ENCODE assay signal across 20 cellular contexts in the genomic region with DNA sequence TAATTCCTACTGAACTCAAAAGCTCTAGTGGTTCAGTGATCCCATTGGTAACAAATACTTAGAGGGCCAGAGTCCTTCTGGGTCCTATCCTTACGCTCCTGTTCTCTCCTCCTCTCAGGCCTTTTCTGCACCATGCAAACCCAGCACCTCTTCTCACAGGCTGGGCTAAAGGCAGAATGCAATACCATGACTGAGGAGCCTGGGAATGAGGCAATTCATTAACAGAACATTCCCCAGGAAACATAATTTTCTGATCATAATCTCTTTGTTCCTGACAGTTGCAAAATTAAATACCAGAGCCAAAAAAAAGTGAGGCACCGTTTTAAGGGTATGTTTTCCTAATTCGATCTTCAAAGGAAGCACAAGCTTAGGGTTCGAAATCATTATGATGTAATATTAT. TPM values are rescaled to one million over a fixed set of nuclear protein-coding genes. Genes with fewer than 3 reads are reported as not detected.
A peak's percentile ranks its signal among the peaks of the same experiment; 100 is the strongest.
DNase-seq lines count a peak whose midpoint lies in the region; ATAC-seq and TF ChIP-seq lines count a peak whose summit lies in the region.
"Had no signal": no experiment of that assay in that cellular context is flagged by ENCODE, and none has a peak within 500 bp of the region (broad histone marks: within the 10 kb centered on the region; RNA-seq: fewer than 3 reads in every experiment).

No MANE protein-coding gene starts in this region.

- TF ChIP-seq EP300 in sigmoid colon (IDR thresholded peaks at IDR 0.05): no peak

- DNase-seq in breast epithelium (ENCODE audit: low spot score in 2 of 2) (no peak), mammary epithelial cell (no peak), adipocyte (ENCODE audit: low read depth) (peak; percentile 80), right cardiac atrium (no peak), sigmoid colon (no peak), AG20443 (ENCODE audit: low spot score) (no peak), Calu3 (no peak)
- DNase-seq: CD8-positive, alpha-beta T cell; DMS79; HFFc6; NCI-H1092; NCI-H146; NCI-H2081; NCI-H82; PC-9 had no signal

- H3K27me3 Mint-ChIP-seq in Calu3 (ENCODE audit: unreplicated experiment): no peaks in the 10 kb centered on the region

- CTCF ChIA-PET in mammary epithelial cell (lab: Charles Lee; ENCODE audit: low non-redundant PET): no interaction called here
- CTCF ChIA-PET in Calu3 (lab: Charles Lee): no interaction called here

- no peak overlapping the region for H2AFZ ChIP-seq in mammary epithelial cell (ENCODE audit: low read depth, low read length)
- H2AFZ ChIP-seq: PC-9 had no signal

- no peak overlapping the region for H3K27ac Mint-ChIP-seq in Calu3 (ENCODE audit: unreplicated experiment)
- H3K27ac Mint-ChIP-seq: CD8-positive, alpha-beta T cell; HFFc6 had no signal

- TF ChIP-seq POLR2A in breast epithelium (IDR thresholded peaks at IDR 0.05) (no peak), sigmoid colon (IDR thresholded peaks at IDR 0.05) (no peak)

- in situ Hi-C loops in mammary epithelial cell (cut with MboI; ENCODE audit: low sequenced_read_pairs in 2 of 2): no loop called here

- no peaks in the 10 kb centered on the region for H3K27me3 ChIP-seq in breast epithelium
- no peaks in the 10 kb centered on the region for H3K27me3 ChIP-seq in mammary epithelial cell (ENCODE audit: insufficient read depth, low read length)
- H3K27me3 ChIP-seq in adipocyte (replicated peaks; ENCODE audit: control insufficient read depth, insufficient read depth, low read length): no peaks in the 10 kb centered on the region
- H3K27me3 ChIP-seq in right cardiac atrium (ENCODE audit: control insufficient read depth, insufficient read depth): no peaks in the 10 kb centered on the region
- no peaks in the 10 kb centered on the region for H3K27me3 ChIP-seq in sigmoid colon
- H3K27me3 ChIP-seq: BLaER1 had no signal

- BruUV-seq in mammary epithelial cell (replicated peaks; lab: Mats Ljungman, UMichigan) (no TSS peak), Calu3 (replicated peaks; lab: Mats Ljungman, UMichigan) (no TSS peak)

- H3K4me3 Mint-ChIP-seq in Calu3 (ENCODE audit: low read depth, unreplicated experiment): no peak overlapping the region
- H3K4me3 Mint-ChIP-seq: CD8-positive, alpha-beta T cell; HFFc6 had no signal

- no peaks in the 10 kb centered on the region for H3K79me2 ChIP-seq in mammary epithelial cell (ENCODE audit: insufficient read depth, low read length)

- WGBS in mammary epithelial cell (ENCODE audit: low coverage, missing lambda C conversion rate): 39% methylated on average over 4 of the region's 4 CpGs
- WGBS in right cardiac atrium: 52% methylated on average over 4 of the region's 4 CpGs
- 90 to 92% methylated on average over 4 of the region's 4 CpGs for WGBS in sigmoid colon, 2 donors

- peaks cover 11% of the 10 kb centered on the region for H3K4me1 Mint-ChIP-seq in Calu3 (ENCODE audit: low read depth, unreplicated experiment)

- H3K36me3 Mint-ChIP-seq in Calu3 (ENCODE audit: insufficient read depth, unreplicated experiment): peaks cover 5% of the 10 kb centered on the region
- H3K36me3 Mint-ChIP-seq: CD8-positive, alpha-beta T cell had no signal

- H3K4me2 ChIP-seq in mammary epithelial cell (ENCODE audit: insufficient read depth, low read depth, low read length): no peak overlapping the region
- H3K4me2 ChIP-seq: BLaER1, PC-9 had no signal

- intact Hi-C loops in breast epithelium (cut with DNase I; ENCODE audit: low total_unique reads) (no loop called here), mammary epithelial cell (cut with micrococcal nuclease) (no loop called here), right cardiac atrium (cut with DNase I) (no loop called here), sigmoid colon (cut with DNase I) (no loop called here), Calu3 (cut with micrococcal nuclease; ENCODE audit: unreplicated experiment) (loop anchor here (10.0 kb wide), 1 partner anchor 158 kb away; no protein-coding TSS in a partner anchor)

- ATAC-seq in right cardiac atrium: no peak
- ATAC-seq in HG02610 (IDR thresholded peaks at IDR 0.05; ENCODE audit: unreplicated experiment): no peak
- ATAC-seq: CD8-positive, alpha-beta T cell; GM12878 had no signal

- peak overlapping the region; percentile 50 to 52 for H3K27ac ChIP-seq in breast epithelium
- no peak overlapping the region for H3K27ac ChIP-seq in mammary epithelial cell (ENCODE audit: insufficient read depth, low read depth, low read length)
- peak overlapping the region; percentile 73 for H3K27ac ChIP-seq in right cardiac atrium (ENCODE audit: low read length)
- H3K27ac ChIP-seq in sigmoid colon: peak overlapping the region in 3 of 4 donors; percentile 25 to 77 (median 46)
- H3K27ac ChIP-seq: 22Rv1, BLaER1, PC-9 had no signal

- no peaks in the 10 kb centered on the region for H3K4me1 ChIP-seq in breast epithelium
- H3K4me1 ChIP-seq in mammary epithelial cell (ENCODE audit: insufficient read depth, low read length): no peaks in the 10 kb centered on the region
- peaks cover 3% of the 10 kb centered on the region for H3K4me1 ChIP-seq in adipocyte (ENCODE audit: control insufficient read depth, insufficient read depth, low read length)
- peaks cover 5% of the 10 kb centered on the region for H3K4me1 ChIP-seq in right cardiac atrium (ENCODE audit: control insufficient read depth, insufficient read depth, low read length)
- H3K4me1 ChIP-seq in sigmoid colon: peaks cover 0 to 33% (median 8%) of the 10 kb centered on the region in 4 donors
- H3K4me1 ChIP-seq: BLaER1 had no signal

- H3K36me3 ChIP-seq in breast epithelium (no peaks in the 10 kb centered on the region), mammary epithelial cell (ENCODE audit: insufficient read depth, low read length) (peaks cover 2% of the 10 kb centered on the region), adipocyte (ENCODE audit: control insufficient read depth, insufficient read depth, low read length, severe bottlenecking) (no peaks in the 10 kb centered on the region), sigmoid colon (no peaks in the 10 kb centered on the region)
- H3K36me3 ChIP-seq: BLaER1 had no signal

- peaks cover 4% of the 10 kb centered on the region for H3K9me3 Mint-ChIP-seq in Calu3 (ENCODE audit: low read depth, unreplicated experiment)
- H3K9me3 Mint-ChIP-seq: CD8-positive, alpha-beta T cell; HFFc6 had no signal

- no peaks in the 10 kb centered on the region for H3K9me3 ChIP-seq in breast epithelium
- no peaks in the 10 kb centered on the region for H3K9me3 ChIP-seq in mammary epithelial cell (replicated peaks; ENCODE audit: insufficient read depth, low read length)
- peaks cover 5% of the 10 kb centered on the region for H3K9me3 ChIP-seq in adipocyte (ENCODE audit: control insufficient read depth, low read length)
- no peaks in the 10 kb centered on the region for H3K9me3 ChIP-seq in right cardiac atrium (ENCODE audit: control insufficient read depth, low read length)
- H3K9me3 ChIP-seq in sigmoid colon: no peaks in the 10 kb centered on the region
- H3K9me3 ChIP-seq: BLaER1 had no signal

- H4K20me1 ChIP-seq in mammary epithelial cell (ENCODE audit: insufficient read depth, low read length): no peaks in the 10 kb centered on the region
- H4K20me1 ChIP-seq: BLaER1 had no signal

- H3K9ac ChIP-seq in mammary epithelial cell (ENCODE audit: insufficient read depth, low read length) (no peak overlapping the region), adipocyte (ENCODE audit: low read length) (no peak overlapping the region)
- H3K9ac ChIP-seq: BLaER1 had no signal

- no peak for TF ChIP-seq CTCF in breast epithelium (IDR thresholded peaks at IDR 0.05)
- TF ChIP-seq CTCF in mammary epithelial cell (conservative IDR thresholded peaks at IDR 0.05 in 1 of 2, IDR thresholded peaks at IDR 0.05 in 1 of 2; ENCODE audit: extremely low read depth in 1 of 2, insufficient read depth in 1 of 2, low read depth in 1 of 2, low read length in 2 of 2): no peak
- no peak for TF ChIP-seq CTCF in sigmoid colon (IDR thresholded peaks at IDR 0.05)
- TF ChIP-seq CTCF in Calu3 (IDR thresholded peaks at IDR 0.05; ENCODE audit: unreplicated experiment): no peak

- dilution Hi-C loops in mammary epithelial cell (cut with HindIII; ENCODE audit: low sequenced_read_pairs): no loop called here

- H3K4me3 ChIP-seq in breast epithelium (no peak overlapping the region), mammary epithelial cell (replicated peaks in 1 of 3; ENCODE audit: insufficient read depth in 1 of 3, low read depth in 2 of 3, low read length in 3 of 3) (no peak overlapping the region), adipocyte (ENCODE audit: low read length) (no peak overlapping the region), right cardiac atrium (ENCODE audit: low read length) (peak overlapping the region; percentile 9), sigmoid colon (no peak overlapping the region)
- H3K4me3 ChIP-seq: BLaER1, GM12878, PC-9 had no signal

RNA-seq across cellular contexts. Expression of a gene that starts 9.0 kb away (rescaled TPM):
- total RNA-seq in breast epithelium (100 to 1,000 TPM in 2 of 3 donors, 10 to 100 TPM in 1; 21.8 to 132 (median 105) TPM), mammary epithelial cell (1 to 10 TPM; 5.6 to 8.5 TPM), right cardiac atrium (100 to 1,000 TPM; 578 to 776 (median 669) TPM), sigmoid colon (1,000 to 10,000 TPM in 1 of 4 donors, 100 to 1,000 TPM in 3; 849 to 1,032 (median 869) TPM), Calu3 (2022) (37.2 and 52.8 TPM in 2 replicates)
- polyA plus RNA-seq in mammary epithelial cell (3.6 TPM), right cardiac atrium (181 TPM), sigmoid colon (10 to 100 TPM in 2 of 3 donors, 1 to 10 TPM in 1; 7.9 to 26.9 (median 15.6) TPM)
- polyA minus RNA-seq in mammary epithelial cell: not detected
- polyA plus RNA-seq: AG04450 had no signal

Comparison
In these comparisons a context has a peak if more than half of its experiments do, and no peak if none do; other contexts are left out.
1. RNA of a gene that starts 9.0 kb away (total RNA-seq): 849 to 1,032 TPM in sigmoid colon and 578 to 776 TPM in right cardiac atrium; 21.8 to 132 TPM in breast epithelium, 37.2 to 52.8 TPM in Calu3 and 5.6 to 8.5 TPM in mammary epithelial cell; every median in the first group is over 4 times any median in the second.